In the genomic region with DNA sequence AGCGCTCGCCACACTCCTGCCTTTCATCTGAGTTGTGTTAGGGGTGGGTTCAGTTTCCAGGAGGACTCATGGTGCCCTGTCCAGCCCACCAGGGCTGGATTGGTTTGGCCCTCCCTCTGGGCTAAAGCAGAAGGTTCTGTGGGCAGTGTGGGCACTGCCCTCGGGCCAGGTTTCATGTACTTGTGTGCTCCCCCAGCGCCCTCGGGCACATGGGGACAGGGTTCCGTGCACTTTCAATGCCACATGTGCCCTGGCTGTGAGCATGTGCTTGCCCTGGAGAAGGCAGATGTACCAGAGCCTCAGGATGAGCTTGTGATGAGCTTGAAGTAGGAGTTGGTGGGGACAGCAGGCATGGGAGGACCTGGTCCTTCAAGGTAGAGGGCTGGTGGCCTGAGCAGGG, we compare ENCODE assay signal across 37 cellular contexts. TPM values are rescaled to one million over a fixed set of nuclear protein-coding genes. Genes with fewer than 3 reads are reported as not detected.
"Had no signal": no experiment of that assay in that cellular context is flagged by ENCODE, and none has a peak within 500 bp of the region (broad histone marks: within the 10 kb centered on the region; RNA-seq: fewer than 3 reads in every experiment).

No MANE protein-coding gene starts in this region.

- DNase-seq: activated B cell treated with CpG ODN at 0.5 μM for 24 hours; activated CD4-positive, alpha-beta memory T cell treated with anti-CD3 and anti-CD28 coated beads for 36 hours; activated CD4-positive, alpha-beta T cell treated with anti-CD3 and anti-CD28 coated beads for 4 hours; activated CD4-positive, alpha-beta T cell treated with anti-CD3 and anti-CD28 coated beads, Interleukin-2, amount 10 ng/mL, durations not matched to agents 24 days and 14 days; activated CD4-positive, alpha-beta T cell treated with anti-CD3 and anti-CD28 coated beads, Interleukin-2, amount 50 U/mL, for 1 hour; activated CD4-positive, alpha-beta T cell treated with anti-CD3 and anti-CD28 coated beads, Interleukin-2, amount 50 U/mL, for 4 hours; activated CD4-positive, CD25-positive, alpha-beta regulatory T cell treated with anti-CD3 and anti-CD28 coated beads, Interleukin-2, amount 50 U/mL, for 72 hours; activated CD8-positive, alpha-beta memory T cell treated with anti-CD3 and anti-CD28 coated beads, Interleukin-2, amount 50 U/mL, for 4 hours; activated CD8-positive, alpha-beta T cell treated with anti-CD3 and anti-CD28 coated beads for 36 hours; activated effector memory CD4-positive, alpha-beta T cell treated with anti-CD3 and anti-CD28 coated beads, Interleukin-2, amount 50 U/mL, for 16 hours; activated gamma-delta T cell treated with Interleukin-2 at 50 U/mL for 16 hours; activated naive CD4-positive, alpha-beta T cell; activated naive CD4-positive, alpha-beta T cell treated with anti-CD3 and anti-CD28 coated beads for 36 hours; activated naive CD4-positive, alpha-beta T cell treated with anti-CD3 and anti-CD28 coated beads, Interleukin-2, amount 50 U/mL, for 16 hours; activated naive CD8-positive, alpha-beta T cell treated with anti-CD3 and anti-CD28 coated beads for 36 hours; activated T-cell treated with anti-CD3 and anti-CD28 coated beads for 4 hours; activated T-cell treated with anti-CD3 and anti-CD28 coated beads, Interleukin-2, amount 50 U/mL, for 1 hour; activated T-cell treated with anti-CD3 and anti-CD28 coated beads, Interleukin-2, amount 50 U/mL, for 4 hours; activated T-cell treated with anti-CD3 and anti-CD28 coated beads, Interleukin-2, amount 50 U/mL, for 72 hours; amniotic stem cell; aorta; body of pancreas; brain microvascular endothelial cell; central memory CD4-positive, alpha-beta T cell; T-helper 1 cell; T-helper 2 cell; T-helper 9 cell had no signal

- FAIRE-seq: astrocyte, TTC549 had no signal

- ATAC-seq: activated CD8-positive, alpha-beta T cell treated with anti-CD3 and anti-CD28 coated beads for 36 hours; activated naive CD4-positive, alpha-beta T cell treated with anti-CD3 and anti-CD28 coated beads, Interleukin-2, amount 50 U/mL, for 72 hours; activated T-cell treated with anti-CD3 and anti-CD28 coated beads, Interleukin-2, amount 50 U/mL, for 4 hours; activated T-cell treated with anti-CD3 and anti-CD28 coated beads, Interleukin-2, amount 50 U/mL, for 72 hours; activated T-helper 17 cell treated with anti-CD3 and anti-CD28 coated beads, Interleukin-2, amount 50 U/mL, for 72 hours; body of pancreas had no signal

- H3K27ac ChIP-seq: adrenal gland, body of pancreas, brain microvascular endothelial cell, breast epithelium, VCaP had no signal

- H3K36me3 ChIP-seq: adrenal gland, brain microvascular endothelial cell, breast epithelium had no signal

- H3K27me3 ChIP-seq: adrenal gland, body of pancreas, brain microvascular endothelial cell, breast epithelium had no signal

- H3K9me3 ChIP-seq: adrenal gland, body of pancreas had no signal

- H3K4me3 ChIP-seq: adrenal gland, body of pancreas, breast epithelium had no signal

- H3K4me1 ChIP-seq: adrenal gland, body of pancreas, breast epithelium had no signal

RNA-seq across cellular contexts. Expression of a gene that starts 35.6 kb away (rescaled TPM):
- total RNA-seq: activated B cell treated with CpG ODN at 0.5 μM for 24 hours; activated CD4-positive, alpha-beta memory T cell treated with anti-CD3 and anti-CD28 coated beads for 36 hours; activated CD4-positive, alpha-beta T cell treated with anti-CD3 and anti-CD28 coated beads, Interleukin-2, amount 10 ng/mL, durations not matched to agents 24 days and 14 days; activated CD8-positive, alpha-beta memory T cell treated with anti-CD3 and anti-CD28 coated beads for 36 hours; activated CD8-positive, alpha-beta T cell treated with anti-CD3 and anti-CD28 coated beads for 36 hours; activated naive CD4-positive, alpha-beta T cell treated with anti-CD3 and anti-CD28 coated beads for 36 hours; activated naive CD4-positive, alpha-beta T cell treated with anti-CD3 and anti-CD28 coated beads, Interleukin-2, amount 50 U/mL, for 72 hours; activated naive CD8-positive, alpha-beta T cell treated with anti-CD3 and anti-CD28 coated beads for 36 hours; activated T-cell treated with anti-CD3 and anti-CD28 coated beads, Interleukin-2, amount 50 U/mL, for 4 hours; activated T-cell treated with anti-CD3 and anti-CD28 coated beads, Interleukin-2, amount 50 U/mL, for 72 hours; activated T-helper 1 cell treated with anti-CD3 and anti-CD28 coated beads, Interleukin-12 subunit alpha, Interleukin-12 subunit beta, Interleukin-2, Interleukin-4 antibody, amounts not matched to agents 30 ng/mL and 10 ng/mL and 1 ng/mL, durations not matched to agents 14 hours and 24 hours and 36 hours; activated T-helper 17 cell treated with anti-CD3 and anti-CD28 coated beads, Interleukin-2, amount 50 U/mL, for 72 hours; adrenal gland; aorta; astrocyte; body of pancreas; breast epithelium; cardiac septum had no signal
- polyA plus RNA-seq: adrenal gland, aorta had no signal
